In genomic region chr5:132132138-132132537, GRCh38 we compare ENCODE assay signal across 30 cellular contexts. TPM values are rescaled to one million over a fixed set of nuclear protein-coding genes. Genes with fewer than 3 reads are reported as not detected.
"Had no signal": no experiment of that assay in that cellular context is flagged by ENCODE, and none has a peak within 500 bp of the region (broad histone marks: within the 10 kb centered on the region; RNA-seq: fewer than 3 reads in every experiment).

No MANE protein-coding gene starts in this region.

- H3K4me2 ChIP-seq: smooth muscle cell had no signal

- DNase-seq: hypothalamus; immature natural killer cell; kidney; left colon; left lung; naive B cell; natural killer cell; ovary; right cardiac atrium; sigmoid colon; stimulated activated CD4-positive, alpha-beta T cell treated with anti-CD3 and anti-CD28 coated beads, Interleukin-1b, Interleukin-23, amount 100 ng/mL, for 48 hours; stimulated activated CD4-positive, alpha-beta T cell treated with anti-CD3 and anti-CD28 coated beads, Interleukin-2, amount 100 ng/mL, for 48 hours; stimulated activated naive B cell treated with anti-CD40 and anti-IgM and Interleukin-4, amounts not matched to agents 10 μg/mL and 1 μg/mL and 100 μg/mL, for 72 hours; stimulated activated naive CD8-positive, alpha-beta T cell treated with anti-CD3 and anti-CD28 coated beads, Interleukin-15, Interleukin-2, amounts not matched to agents 100 U/mL and 50 U/mL, for 24 hours; stomach; testis; thyroid gland; transverse colon; upper lobe of left lung had no signal

- H3K4me3 ChIP-seq: left lung, lung, ovary, sigmoid colon, smooth muscle cell, stomach, testis, thyroid gland, transverse colon, upper lobe of left lung, vagina had no signal

- H3K27ac ChIP-seq: left lung, ovary, sigmoid colon, stomach, testis, thyroid gland, transverse colon, upper lobe of left lung, vagina had no signal

- ATAC-seq: left colon; left lung; natural killer cell; right cardiac atrium; stimulated activated naive B cell treated with anti-CD40 and anti-IgM and Interleukin-4, amounts not matched to agents 10 μg/mL and 1 μg/mL and 100 μg/mL, for 72 hours; stimulated activated naive CD8-positive, alpha-beta T cell treated with anti-CD3 and anti-CD28 coated beads, Interleukin-15, Interleukin-2, amounts not matched to agents 100 U/mL and 50 U/mL, for 24 hours had no signal

- H3K36me3 ChIP-seq: left lung, ovary, sigmoid colon, stomach, thyroid gland, transverse colon, upper lobe of left lung, vagina had no signal

- H3K4me1 ChIP-seq: left lung, sigmoid colon, stomach, testis, thyroid gland, transverse colon, upper lobe of left lung, vagina had no signal

- H3K27me3 ChIP-seq: left lung, ovary, sigmoid colon, testis, thyroid gland, transverse colon, upper lobe of left lung, vagina had no signal

- H3K9me3 ChIP-seq: ovary, testis, thyroid gland, transverse colon, vagina had no signal

RNA-seq across cellular contexts. Expression of gene CSF2, which starts 58.5 kb away (rescaled TPM):
- total RNA-seq: kidney, left colon, lower leg skin, mesenteric fat pad, omental fat pad, progenitor cell of endocrine pancreas, pulmonary artery endothelial cell, right cardiac atrium, sigmoid colon, skeletal muscle tissue, smooth muscle cell, stomach, testis, thyroid gland, transverse colon, urinary bladder, vagina had no signal
- polyA plus RNA-seq: neural cell, ovary, right cardiac atrium, smooth muscle cell, stomach, urinary bladder had no signal
